30 cellular contexts compared by ENCODE assay signal in the genomic region with DNA sequence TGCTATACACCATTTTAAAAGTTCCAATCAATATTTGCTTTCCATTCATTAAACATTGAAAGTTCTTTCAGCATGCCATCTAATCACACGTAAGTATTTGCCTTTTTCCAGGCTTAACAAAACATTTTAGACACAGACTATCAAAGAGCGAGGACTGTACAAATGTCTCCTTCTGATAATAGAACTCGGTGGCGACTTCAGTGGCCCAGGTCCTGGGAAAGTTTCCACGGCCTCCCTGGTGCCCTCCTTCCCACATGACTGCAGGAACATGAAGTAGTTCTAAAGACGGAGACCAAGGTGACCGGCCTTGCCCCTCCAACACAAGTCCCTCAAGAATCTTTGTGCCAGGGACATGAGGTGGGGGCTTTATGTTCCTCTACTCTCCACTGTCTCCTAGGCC.
"Had no signal": no experiment of that assay in that cellular context is flagged by ENCODE, and none has a peak within 500 bp of the region (broad histone marks: within the 10 kb centered on the region; RNA-seq: fewer than 3 reads in every experiment).

No MANE protein-coding gene starts in this region.

- ATAC-seq: naive thymus-derived CD4-positive, alpha-beta T cell; natural killer cell; psoas muscle; sciatic nerve; stimulated activated memory B cell treated with anti-CD40 and anti-IgM and Interleukin-4, amounts not matched to agents 10 μg/mL and 1 μg/mL and 100 μg/mL, for 72 hours; stimulated activated naive CD8-positive, alpha-beta T cell treated with anti-CD3 and anti-CD28 coated beads, Interleukin-15, amount 100 ng/mL, for 72 hours; stimulated activated naive CD8-positive, alpha-beta T cell treated with anti-CD3 and anti-CD28 coated beads, Interleukin-15, Interleukin-2, amounts not matched to agents 100 U/mL and 50 U/mL, for 24 hours had no signal

- H3K27me3 Mint-ChIP-seq: stimulated activated memory B cell treated with anti-CD40 and anti-IgM and Interleukin-4, amounts not matched to agents 10 μg/mL and 1 μg/mL and 100 μg/mL, for 72 hours; stimulated activated naive CD8-positive, alpha-beta T cell treated with anti-CD3 and anti-CD28 coated beads, Interleukin-15, amount 100 ng/mL, for 72 hours had no signal

- FAIRE-seq: urothelium cell line had no signal

- H3K4me1 ChIP-seq: parathyroid adenoma, psoas muscle, spleen, thyroid gland had no signal

- H3K9me3 ChIP-seq: neutrophil, psoas muscle, spleen, thoracic aorta, thyroid gland, tibial nerve, upper lobe of left lung had no signal

- H3K4me1 Mint-ChIP-seq: natural killer cell; stimulated activated memory B cell treated with anti-CD40 and anti-IgM and Interleukin-4, amounts not matched to agents 10 μg/mL and 1 μg/mL and 100 μg/mL, for 72 hours; stimulated activated naive CD8-positive, alpha-beta T cell treated with anti-CD3 and anti-CD28 coated beads, Interleukin-15, amount 100 ng/mL, for 72 hours had no signal

- H3K4me3 Mint-ChIP-seq: naive thymus-derived CD4-positive, alpha-beta T cell; natural killer cell; nephron; neural crest cell; stimulated activated memory B cell treated with anti-CD40 and anti-IgM and Interleukin-4, amounts not matched to agents 10 μg/mL and 1 μg/mL and 100 μg/mL, for 72 hours; stimulated activated naive CD8-positive, alpha-beta T cell treated with anti-CD3 and anti-CD28 coated beads, Interleukin-15, amount 100 ng/mL, for 72 hours had no signal

- H3K36me3 Mint-ChIP-seq: naive thymus-derived CD4-positive, alpha-beta T cell; natural killer cell; stimulated activated memory B cell treated with anti-CD40 and anti-IgM and Interleukin-4, amounts not matched to agents 10 μg/mL and 1 μg/mL and 100 μg/mL, for 72 hours had no signal

- H3K9me3 Mint-ChIP-seq: naive thymus-derived CD4-positive, alpha-beta T cell; natural killer cell; nephron; stimulated activated memory B cell treated with anti-CD40 and anti-IgM and Interleukin-4, amounts not matched to agents 10 μg/mL and 1 μg/mL and 100 μg/mL, for 72 hours; stimulated activated naive CD8-positive, alpha-beta T cell treated with anti-CD3 and anti-CD28 coated beads, Interleukin-15, amount 100 ng/mL, for 72 hours had no signal

- H3K27me3 ChIP-seq: neutrophil, spleen, thyroid gland, tibial nerve, upper lobe of left lung had no signal

- H3K27ac Mint-ChIP-seq: naive thymus-derived CD4-positive, alpha-beta T cell; natural killer cell; nephron; progenitor cell of endocrine pancreas; stimulated activated memory B cell treated with anti-CD40 and anti-IgM and Interleukin-4, amounts not matched to agents 10 μg/mL and 1 μg/mL and 100 μg/mL, for 72 hours; stimulated activated naive CD8-positive, alpha-beta T cell treated with anti-CD3 and anti-CD28 coated beads, Interleukin-15, amount 100 ng/mL, for 72 hours had no signal

- H3K4me3 ChIP-seq: psoas muscle, skin epidermis, smooth muscle cell, spleen, thoracic aorta, thyroid gland, tibial nerve, upper lobe of left lung had no signal

- DNase-seq: naive thymus-derived CD4-positive, alpha-beta T cell; natural killer cell; nucleus accumbens; posterior cingulate gyrus; psoas muscle; right cardiac atrium; spleen; stimulated activated CD4-positive, alpha-beta T cell treated with anti-CD3 and anti-CD28 coated beads, Interleukin-12 subunit alpha, Interleukin-12 subunit beta, amount 100 ng/mL, for 4 hours; stimulated activated CD4-positive, alpha-beta T cell treated with anti-CD3 and anti-CD28 coated beads, Interleukin-1b, Interleukin-23, amount 100 ng/mL, for 48 hours; stimulated activated CD4-positive, alpha-beta T cell treated with anti-CD3 and anti-CD28 coated beads, Interleukin-4, amount 100 ng/mL, for 1 hour; stimulated activated CD4-positive, alpha-beta T cell treated with anti-CD3 and anti-CD28 coated beads, Interleukin-4, amount 100 ng/mL, for 4 hours; stimulated activated CD8-positive, alpha-beta memory T cell treated with anti-CD3 and anti-CD28 coated beads, Interleukin-4, amount 100 ng/mL, for 48 hours; stimulated activated naive CD4-positive, alpha-beta T cell; stimulated activated naive CD8-positive, alpha-beta T cell treated with anti-CD3 and anti-CD28 coated beads, Interleukin-15, amount 100 ng/mL, for 72 hours; stimulated activated naive CD8-positive, alpha-beta T cell treated with anti-CD3 and anti-CD28 coated beads, Interleukin-15, Interleukin-2, amounts not matched to agents 100 U/mL and 50 U/mL, for 24 hours; thyroid gland; trophoblast cell; upper lobe of left lung had no signal

- H3K27ac ChIP-seq: neutrophil, parathyroid adenoma, psoas muscle, skin epidermis, spleen, thoracic aorta, thyroid gland, tibial nerve, upper lobe of left lung had no signal

- H3K36me3 ChIP-seq: neutrophil, spleen, thoracic aorta, thyroid gland, tibial nerve, upper lobe of left lung had no signal
